ENCODE assay signal across 7 cellular contexts in genomic region chr11:117822031-117822521, GRCh38. TPM values are rescaled to one million over a fixed set of nuclear protein-coding genes. Genes with fewer than 3 reads are reported as not detected.
A peak's percentile ranks its signal among the peaks of the same experiment; 100 is the strongest.
DNase-seq lines count a peak whose midpoint lies in the region; ATAC-seq and TF ChIP-seq lines count a peak whose summit lies in the region.

No MANE protein-coding gene starts in this region.

- H3K27me3 Mint-ChIP-seq in activated T-cell treated with anti-CD3 and anti-CD28 coated beads, Interleukin-2, amount 50 U/mL, for 72 hours (ENCODE audit: low read depth): no peaks in the 10 kb centered on the region

- H3K27me3 ChIP-seq in GM06990 (replicated peaks; ENCODE audit: control insufficient read depth, insufficient read depth, low read length): no peaks in the 10 kb centered on the region

- TF ChIP-seq CTCF in GM06990 (IDR thresholded peaks at IDR 0.05; ENCODE audit: insufficient read depth, low read length, poor library complexity, severe bottlenecking): peak; percentile 85
- TF ChIP-seq CTCF in NB4 (IDR thresholded peaks at IDR 0.05; ENCODE audit: low read depth, low read length): peak; percentile 86

- peak overlapping the region; percentile 44 for H3K27ac Mint-ChIP-seq in activated T-cell treated with anti-CD3 and anti-CD28 coated beads, Interleukin-2, amount 50 U/mL, for 72 hours

- peak in 1 of 2 donors; percentile 18 for ATAC-seq in activated T-cell treated with anti-CD3 and anti-CD28 coated beads, Interleukin-2, amount 50 U/mL, for 72 hours (replicated peaks in 1 of 2)
- ATAC-seq in GM21526 (IDR thresholded peaks at IDR 0.05; ENCODE audit: low FRiP score, unreplicated experiment): no peak

- no peaks in the 10 kb centered on the region for H3K36me3 Mint-ChIP-seq in activated T-cell treated with anti-CD3 and anti-CD28 coated beads, Interleukin-2, amount 50 U/mL, for 72 hours (ENCODE audit: insufficient read depth in 2 of 2)

- H3K4me3 ChIP-seq in GM06990 (replicated peaks; ENCODE audit: low read depth, low read length): no peak overlapping the region
- H3K4me3 ChIP-seq in NB4 (ENCODE audit: low read depth, low read length): no peak overlapping the region

- H3K4me3 Mint-ChIP-seq in activated T-cell treated with anti-CD3 and anti-CD28 coated beads, Interleukin-2, amount 50 U/mL, for 72 hours: peak overlapping the region; percentile 48 to 62

- TF ChIP-seq POLR2A in NB4 (IDR thresholded peaks at IDR 0.05; ENCODE audit: extremely low read depth, insufficient read length): no peak

- peaks cover 67% of the 10 kb centered on the region for H3K4me1 Mint-ChIP-seq in activated T-cell treated with anti-CD3 and anti-CD28 coated beads, Interleukin-2, amount 50 U/mL, for 72 hours (ENCODE audit: low read depth)

- DNase-seq in GM06990 (ENCODE audit: extremely low read depth, insufficient read length) (no peak), NB4 (ENCODE audit: low read depth) (peak; percentile 63), head of caudate nucleus (peak in 40 of 42 donors; percentile 37 to 79 (median 62)), hippocampal formation (lab: John Stamatoyannopoulos, UW) (no peak)
- peak; percentile 70 to 78 for DNase-seq in activated T-cell treated with anti-CD3 and anti-CD28 coated beads, Interleukin-2, amount 50 U/mL, for 72 hours
- DNase-seq in stimulated activated CD4-positive, alpha-beta T cell treated with anti-CD3 and anti-CD28 coated beads, Interleukin-4, amount 100 ng/mL, for 24 hours: peak; percentile 61

- H3K36me3 ChIP-seq in GM06990 (ENCODE audit: control insufficient read depth, insufficient read depth, low read length): no peaks in the 10 kb centered on the region

- no peaks in the 10 kb centered on the region for H3K9me3 Mint-ChIP-seq in activated T-cell treated with anti-CD3 and anti-CD28 coated beads, Interleukin-2, amount 50 U/mL, for 72 hours

- intact Hi-C loops in head of caudate nucleus (cut with DNase I): no loop called here

RNA-seq across cellular contexts. Expression of gene FXYD2, which starts 2.5 kb away (rescaled TPM):
- total RNA-seq in activated T-cell treated with anti-CD3 and anti-CD28 coated beads, Interleukin-2, amount 50 U/mL, for 72 hours: 1 to 10 TPM; 2.4 to 3.7 TPM

RNA-seq across cellular contexts. Expression of gene DSCAML1, which starts 25.1 kb away (rescaled TPM):
- total RNA-seq in activated T-cell treated with anti-CD3 and anti-CD28 coated beads, Interleukin-2, amount 50 U/mL, for 72 hours: 1 to 10 TPM; 1.5 to 2.5 TPM

RNA-seq across cellular contexts. Expression of gene FXYD6, which starts 54.4 kb away (rescaled TPM):
- total RNA-seq in activated T-cell treated with anti-CD3 and anti-CD28 coated beads, Interleukin-2, amount 50 U/mL, for 72 hours: under 1 TPM; 0.17 to 0.25 TPM

Comparison
In these comparisons a context has a peak if more than half of its experiments do, and no peak if none do; other contexts are left out.
1. DNase-seq: peak in NB4 (single experiment), activated T-cell treated with anti-CD3 and anti-CD28 coated beads, Interleukin-2, amount 50 U/mL, for 72 hours (2 of 2), head of caudate nucleus (40 of 42) and stimulated activated CD4-positive, alpha-beta T cell treated with anti-CD3 and anti-CD28 coated beads, Interleukin-4, amount 100 ng/mL, for 24 hours (single experiment); none in GM06990 (single experiment) and hippocampal formation (0 of 2).